20 cellular contexts compared by ENCODE assay signal in genomic region chr10:29039659-29040309, GRCh38.
DNase-seq lines count a peak whose midpoint lies in the region; ATAC-seq and TF ChIP-seq lines count a peak whose summit lies in the region.
"Had no signal": no experiment of that assay in that cellular context is flagged by ENCODE, and none has a peak within 500 bp of the region (broad histone marks: within the 10 kb centered on the region; RNA-seq: fewer than 3 reads in every experiment).

No MANE protein-coding gene starts in this region.

- H3K9me3 Mint-ChIP-seq in immature natural killer cell: peaks cover 0 to 7% (median 0%) of the 10 kb centered on the region in 6 donors
- no peaks in the 10 kb centered on the region for H3K9me3 Mint-ChIP-seq in activated T-helper 1 cell treated with anti-CD3 and anti-CD28 coated beads, Interleukin-12 subunit alpha, Interleukin-12 subunit beta, Interleukin-2, Interleukin-4 antibody, amounts not matched to agents 30 ng/mL and 10 ng/mL and 1 ng/mL, durations not matched to agents 14 hours and 24 hours and 36 hours
- peaks cover 54% of the 10 kb centered on the region for H3K9me3 Mint-ChIP-seq in WTC11

- POLR2A ChIA-PET in WTC11 (lab: Charles Lee): no interaction called here

- H3K9me3 ChIP-seq in mammary epithelial cell (replicated peaks; ENCODE audit: insufficient read depth, low read length): no peaks in the 10 kb centered on the region
- H3K9me3 ChIP-seq: thoracic aorta had no signal

- no peaks in the 10 kb centered on the region for H3K4me1 ChIP-seq in mammary epithelial cell (ENCODE audit: insufficient read depth, low read length)
- H3K4me1 ChIP-seq: spleen had no signal

- no peak overlapping the region for H3K27ac Mint-ChIP-seq in immature natural killer cell
- H3K27ac Mint-ChIP-seq in activated T-helper 1 cell treated with anti-CD3 and anti-CD28 coated beads, Interleukin-12 subunit alpha, Interleukin-12 subunit beta, Interleukin-2, Interleukin-4 antibody, amounts not matched to agents 30 ng/mL and 10 ng/mL and 1 ng/mL, durations not matched to agents 14 hours and 24 hours and 36 hours: no peak overlapping the region
- H3K27ac Mint-ChIP-seq in WTC11: no peak overlapping the region
- H3K27ac Mint-ChIP-seq: natural killer cell treated with Interleukin-12 subunit alpha and Interleukin-12 subunit beta and Interleukin-15 and Interleukin-18, amount 100 ng/mL, for 72 hours had no signal

- dilution Hi-C loops in mammary epithelial cell (cut with HindIII; ENCODE audit: low sequenced_read_pairs): no loop called here

- no peak overlapping the region for H3K27ac ChIP-seq in mammary epithelial cell (ENCODE audit: insufficient read depth, low read depth, low read length)
- H3K27ac ChIP-seq: thoracic aorta had no signal

- no TSS peak for BruUV-seq in mammary epithelial cell (replicated peaks; lab: Mats Ljungman, UMichigan)

- in situ Hi-C loops in mammary epithelial cell (cut with MboI; ENCODE audit: low sequenced_read_pairs in 2 of 2): no loop called here

- H3K36me3 Mint-ChIP-seq in immature natural killer cell (no peaks in the 10 kb centered on the region), WTC11 (peaks cover 16% of the 10 kb centered on the region)
- H3K36me3 Mint-ChIP-seq in activated T-helper 1 cell treated with anti-CD3 and anti-CD28 coated beads, Interleukin-12 subunit alpha, Interleukin-12 subunit beta, Interleukin-2, Interleukin-4 antibody, amounts not matched to agents 30 ng/mL and 10 ng/mL and 1 ng/mL, durations not matched to agents 14 hours and 24 hours and 36 hours (ENCODE audit: low read depth): no peaks in the 10 kb centered on the region
- H3K36me3 Mint-ChIP-seq: natural killer cell treated with Interleukin-12 subunit alpha and Interleukin-12 subunit beta and Interleukin-15 and Interleukin-18, amount 100 ng/mL, for 72 hours had no signal

- no peak overlapping the region for H3K9ac ChIP-seq in mammary epithelial cell (ENCODE audit: insufficient read depth, low read length)

- TF ChIP-seq CTCF in mammary epithelial cell (conservative IDR thresholded peaks at IDR 0.05 in 1 of 2, IDR thresholded peaks at IDR 0.05 in 1 of 2; ENCODE audit: extremely low read depth in 1 of 2, insufficient read depth in 1 of 2, low read depth in 1 of 2, low read length in 2 of 2) (no peak), WTC11 (IDR thresholded peaks at IDR 0.05) (no peak)

- intact Hi-C loops in mammary epithelial cell (cut with micrococcal nuclease): no loop called here
- intact Hi-C loops in activated T-helper 1 cell treated with anti-CD3 and anti-CD28 coated beads, Interleukin-12 subunit alpha, Interleukin-12 subunit beta, Interleukin-2, Interleukin-4 antibody, amounts not matched to agents 30 ng/mL and 10 ng/mL and 1 ng/mL, durations not matched to agents 14 hours and 24 hours and 36 hours (cut with micrococcal nuclease): no loop called here

- H3K4me1 Mint-ChIP-seq in immature natural killer cell (no peaks in the 10 kb centered on the region), WTC11 (peaks cover under 1% of the 10 kb centered on the region; the same call in 1 of the 2 replicates)
- no peaks in the 10 kb centered on the region for H3K4me1 Mint-ChIP-seq in activated T-helper 1 cell treated with anti-CD3 and anti-CD28 coated beads, Interleukin-12 subunit alpha, Interleukin-12 subunit beta, Interleukin-2, Interleukin-4 antibody, amounts not matched to agents 30 ng/mL and 10 ng/mL and 1 ng/mL, durations not matched to agents 14 hours and 24 hours and 36 hours (ENCODE audit: low read depth)

- peak; percentile 79 for DNase-seq in A172 (ENCODE audit: low spot score)
- peak; percentile 52 for DNase-seq in HCEC 1CT
- DNase-seq in mammary epithelial cell: peak; percentile 6
- DNase-seq in kidney glomerular epithelial cell (lab: John Stamatoyannopoulos, UW): peak; percentile 71
- DNase-seq in SKM-1 (lab: John Stamatoyannopoulos, UW; ENCODE audit: unreplicated experiment): no peak
- DNase-seq in immature natural killer cell: no peak
- DNase-seq in activated T-helper 1 cell treated with anti-CD3 and anti-CD28 coated beads, Interleukin-12 subunit alpha, Interleukin-12 subunit beta, Interleukin-2, Interleukin-4 antibody, amounts not matched to agents 30 ng/mL and 10 ng/mL and 1 ng/mL, durations not matched to agents 14 hours and 24 hours and 36 hours (ENCODE audit: low spot score): no peak
- no peak for DNase-seq in WTC11 (ENCODE audit: low spot score)
- DNase-seq: ACHN; activated CD4-positive, alpha-beta T cell treated with anti-CD3 and anti-CD28 coated beads, Interleukin-2, amount 50 U/mL, for 48 hours; activated gamma-delta T cell treated with Interleukin-2 at 50 U/mL for 16 hours; caudate nucleus; DND-41; NCI-H1105 treated with DMSO at 0.1 percent for 48 hours; NCI-H510A; RPMI8226; spleen; T1000 had no signal

- no peak overlapping the region for H3K4me3 ChIP-seq in mammary epithelial cell (replicated peaks in 1 of 3; ENCODE audit: insufficient read depth in 1 of 3, low read depth in 2 of 3, low read length in 3 of 3)
- H3K4me3 ChIP-seq: spleen, thoracic aorta had no signal

- no peak overlapping the region for H3K4me2 ChIP-seq in mammary epithelial cell (ENCODE audit: insufficient read depth, low read depth, low read length)

- H2AFZ ChIP-seq in mammary epithelial cell (ENCODE audit: low read depth, low read length): no peak overlapping the region

- peaks cover 3% of the 10 kb centered on the region for H3K27me3 ChIP-seq in mammary epithelial cell (ENCODE audit: insufficient read depth, low read length)
- H3K27me3 ChIP-seq: spleen had no signal

- CTCF ChIA-PET in mammary epithelial cell (lab: Charles Lee; ENCODE audit: low non-redundant PET) (no interaction called here), WTC11 (lab: Charles Lee) (no interaction called here)

- 54% methylated on average over 3 of the region's 3 CpGs for WGBS in mammary epithelial cell (ENCODE audit: low coverage, missing lambda C conversion rate)

- no peak overlapping the region for H3K4me3 Mint-ChIP-seq in immature natural killer cell
- no peak overlapping the region for H3K4me3 Mint-ChIP-seq in activated T-helper 1 cell treated with anti-CD3 and anti-CD28 coated beads, Interleukin-12 subunit alpha, Interleukin-12 subunit beta, Interleukin-2, Interleukin-4 antibody, amounts not matched to agents 30 ng/mL and 10 ng/mL and 1 ng/mL, durations not matched to agents 14 hours and 24 hours and 36 hours
- H3K4me3 Mint-ChIP-seq in WTC11: no peak overlapping the region
- H3K4me3 Mint-ChIP-seq: natural killer cell treated with Interleukin-12 subunit alpha and Interleukin-12 subunit beta and Interleukin-15 and Interleukin-18, amount 100 ng/mL, for 72 hours had no signal

- no peaks in the 10 kb centered on the region for H3K36me3 ChIP-seq in mammary epithelial cell (ENCODE audit: insufficient read depth, low read length)
- H3K36me3 ChIP-seq: spleen, thoracic aorta had no signal

- no peaks in the 10 kb centered on the region for H4K20me1 ChIP-seq in mammary epithelial cell (ENCODE audit: insufficient read depth, low read length)

- peaks cover 0 to 5% (median 2%) of the 10 kb centered on the region in 3 donors for H3K27me3 Mint-ChIP-seq in immature natural killer cell (ENCODE audit: low read depth in 3 of 3)
- H3K27me3 Mint-ChIP-seq in activated T-helper 1 cell treated with anti-CD3 and anti-CD28 coated beads, Interleukin-12 subunit alpha, Interleukin-12 subunit beta, Interleukin-2, Interleukin-4 antibody, amounts not matched to agents 30 ng/mL and 10 ng/mL and 1 ng/mL, durations not matched to agents 14 hours and 24 hours and 36 hours (ENCODE audit: insufficient read depth): peaks cover 2% of the 10 kb centered on the region
- peaks cover 3% of the 10 kb centered on the region for H3K27me3 Mint-ChIP-seq in WTC11 (ENCODE audit: low read depth)

- no peak for ATAC-seq in WTC11
- ATAC-seq: natural killer cell treated with Interleukin-12 subunit alpha and Interleukin-12 subunit beta and Interleukin-15 and Interleukin-18, amount 100 ng/mL, for 72 hours had no signal

- H3K79me2 ChIP-seq in mammary epithelial cell (ENCODE audit: insufficient read depth, low read length): no peaks in the 10 kb centered on the region

TF ChIP-seq in WTC11, 78 proteins besides CTCF, POLR2A, EP300 and RAD21:
- TF ChIP-seq MLX (CRISPR knock-in tag; IDR thresholded peaks at IDR 0.05) (no peak), MAX (CRISPR knock-in tag; IDR thresholded peaks at IDR 0.05) (no peak), RELA (CRISPR knock-in tag; IDR thresholded peaks at IDR 0.05; ENCODE audit: borderline replicate concordance) (no peak), SP1 (CRISPR knock-in tag; conservative IDR thresholded peaks at IDR 0.05) (no peak), ZNF416 (CRISPR knock-in tag; IDR thresholded peaks at IDR 0.05) (no peak)

Comparison
In these comparisons a context has a peak if more than half of its experiments do, and no peak if none do; other contexts are left out.
1. DNase-seq: peak in A172 (single experiment), HCEC 1CT (single experiment), mammary epithelial cell (single experiment) and kidney glomerular epithelial cell (single experiment); none in SKM-1 (single experiment), immature natural killer cell (0 of 3), activated T-helper 1 cell treated with anti-CD3 and anti-CD28 coated beads, Interleukin-12 subunit alpha, Interleukin-12 subunit beta, Interleukin-2, Interleukin-4 antibody, amounts not matched to agents 30 ng/mL and 10 ng/mL and 1 ng/mL, durations not matched to agents 14 hours and 24 hours and 36 hours (single experiment) and WTC11 (single experiment).